19 cellular contexts compared by ENCODE assay signal in genomic region chr5:19406576-19407365, GRCh38.
DNase-seq lines count a peak whose midpoint lies in the region; ATAC-seq, FAIRE-seq and TF ChIP-seq lines count a peak whose summit lies in the region.
"Had no signal": no experiment of that assay in that cellular context is flagged by ENCODE, and none has a peak within 500 bp of the region (broad histone marks: within the 10 kb centered on the region; RNA-seq: fewer than 3 reads in every experiment).

No MANE protein-coding gene starts in this region.

- peak; percentile 67 for FAIRE-seq in D721Med (lab: Jason Lieb, UNC)
- FAIRE-seq: A549 had no signal

- H3K27me3 ChIP-seq in SU-DHL-6 (ENCODE audit: low read length) (no peaks in the 10 kb centered on the region), neural progenitor cell (no peaks in the 10 kb centered on the region)
- H3K27me3 ChIP-seq: SJSA1 had no signal

- H3K79me2 ChIP-seq in SU-DHL-6 (ENCODE audit: insufficient read depth, low read length) (no peaks in the 10 kb centered on the region), neural progenitor cell (ENCODE audit: low read depth) (no peaks in the 10 kb centered on the region)

- H3K27ac ChIP-seq in SU-DHL-6 (ENCODE audit: low read depth, low read length) (no peak overlapping the region), neural progenitor cell (no peak overlapping the region)
- H3K27ac ChIP-seq: A549, SJSA1 had no signal

- no peaks in the 10 kb centered on the region for H3K36me3 Mint-ChIP-seq in neural progenitor cell

- H4K20me1 ChIP-seq in SU-DHL-6 (ENCODE audit: low read depth, low read length), result no peaks in the 10 kb centered on the region
- H4K20me1 ChIP-seq in neural progenitor cell (ENCODE audit: low read depth), result no peaks in the 10 kb centered on the region

- H3K9me3 ChIP-seq in SU-DHL-6 (ENCODE audit: insufficient read depth, low read length), result no peaks in the 10 kb centered on the region
- H3K9me3 ChIP-seq in neural progenitor cell (ENCODE audit: low read depth), result no peaks in the 10 kb centered on the region
- H3K9me3 ChIP-seq: A549 had no signal

- H3K27ac Mint-ChIP-seq in neural progenitor cell, result no peak overlapping the region

- no peaks in the 10 kb centered on the region for H3K36me3 ChIP-seq in SU-DHL-6 (ENCODE audit: low read length)
- H3K36me3 ChIP-seq in neural progenitor cell, result no peaks in the 10 kb centered on the region
- H3K36me3 ChIP-seq: SJSA1 had no signal

- no peaks in the 10 kb centered on the region for H3K27me3 Mint-ChIP-seq in neural progenitor cell (ENCODE audit: insufficient read depth, low read depth)

- H3K4me3 Mint-ChIP-seq in neural progenitor cell, result no peak overlapping the region

- no peak for TF ChIP-seq CTCF in D721Med (IDR thresholded peaks at IDR 0.05; ENCODE audit: insufficient read depth, missing control alignments)
- TF ChIP-seq CTCF in SU-DHL-6 (IDR thresholded peaks at IDR 0.05; ENCODE audit: insufficient read depth, low read length, poor library complexity, severe bottlenecking), result no peak
- TF ChIP-seq CTCF in neural progenitor cell (IDR thresholded peaks at IDR 0.05), result no peak

- no peak overlapping the region for H3K4me3 ChIP-seq in SU-DHL-6 (ENCODE audit: insufficient read depth, low read length, poor library complexity, severe bottlenecking)
- H3K4me3 ChIP-seq in neural progenitor cell, result no peak overlapping the region
- H3K4me3 ChIP-seq: A549, SJSA1 had no signal

- no peak overlapping the region for H3K9ac ChIP-seq in SU-DHL-6 (ENCODE audit: low read length)
- H3K9ac ChIP-seq in neural progenitor cell, result no peak overlapping the region

- no peaks in the 10 kb centered on the region for H3K9me2 ChIP-seq in SU-DHL-6 (replicated peaks; ENCODE audit: insufficient read depth, low read length)

- H3K4me1 ChIP-seq in neural progenitor cell, result no peaks in the 10 kb centered on the region
- H3K4me1 ChIP-seq: A549, SJSA1 had no signal

- H3F3A ChIP-seq in SU-DHL-6 (ENCODE audit: insufficient read depth) (no peaks in the 10 kb centered on the region), neural progenitor cell (ENCODE audit: low read depth) (no peaks in the 10 kb centered on the region)

- ATAC-seq in HG03139 (IDR thresholded peaks at IDR 0.05; ENCODE audit: unreplicated experiment) (no peak), HG03108 (IDR thresholded peaks at IDR 0.05; ENCODE audit: unreplicated experiment) (no peak), HG02623 (IDR thresholded peaks at IDR 0.05; ENCODE audit: unreplicated experiment) (no peak), HG03095 (IDR thresholded peaks at IDR 0.05; ENCODE audit: unreplicated experiment) (no peak)
- ATAC-seq: A549, HCT116 had no signal

- peaks cover 2% of the 10 kb centered on the region for H3K9me3 Mint-ChIP-seq in neural progenitor cell

- DNase-seq in D721Med (ENCODE audit: insufficient read length, low spot score) (no peak), NCI-H1694 treated with DMSO at 0.1 percent for 48 hours (lab: John Stamatoyannopoulos, UW) (peak; percentile 80), neural progenitor cell (ENCODE audit: low spot score) (no peak)
- DNase-seq: KG1; NCI-H1048; NCI-H1436 treated with DMSO at 0.1 percent for 48 hours; NCI-H2107; NCI-H345; NCI-H69; NK-92 treated with Interleukin-12 subunit alpha and Interleukin-12 subunit beta, amount 100 ng/mL, for 24 hours; OCI-M1 had no signal

- H2AFZ ChIP-seq in SU-DHL-6 (ENCODE audit: low read depth, low read length, severe bottlenecking), result peak overlapping the region; percentile 75
- H2AFZ ChIP-seq in neural progenitor cell (replicated peaks), result peak overlapping the region; percentile 32

- no peak overlapping the region for H3K4me2 ChIP-seq in SU-DHL-6 (ENCODE audit: low read depth, low read length, poor library complexity, severe bottlenecking)
- no peak overlapping the region for H3K4me2 ChIP-seq in neural progenitor cell
- H3K4me2 ChIP-seq: A549 had no signal

- no peaks in the 10 kb centered on the region for H3K4me1 Mint-ChIP-seq in neural progenitor cell
